Comparison of ENCODE assay signal across 22 cellular contexts in genomic region chr5:157965989-157966388, GRCh38.
"Had no signal": no experiment of that assay in that cellular context is flagged by ENCODE, and none has a peak within 500 bp of the region (broad histone marks: within the 10 kb centered on the region; RNA-seq: fewer than 3 reads in every experiment).

No MANE protein-coding gene starts in this region.

- H3K27me3 ChIP-seq: brain microvascular endothelial cell, cardiac muscle cell had no signal

- DNase-seq: activated CD4-positive, alpha-beta memory T cell treated with anti-CD3 and anti-CD28 coated beads, Interleukin-2, amount 10 ng/mL, durations not matched to agents 7 days and 5 days; activated CD4-positive, alpha-beta T cell treated with anti-CD3 and anti-CD28 coated beads for 36 hours; activated CD4-positive, alpha-beta T cell treated with anti-CD3 and anti-CD28 coated beads, Interleukin-2, amount 50 U/mL, for 1 hour; activated gamma-delta T cell; activated naive CD4-positive, alpha-beta T cell treated with anti-CD3 and anti-CD28 coated beads for 36 hours; activated naive CD8-positive, alpha-beta T cell treated with anti-CD3 and anti-CD28 coated beads for 36 hours; activated T-cell treated with anti-CD3 and anti-CD28 coated beads for 4 hours; activated T-cell treated with anti-CD3 and anti-CD28 coated beads, Interleukin-2, amount 50 U/mL, for 48 hours; brain microvascular endothelial cell; NCI-H1092; NCI-H1417 treated with DMSO at 0.1 percent for 48 hours; NCI-H1694; NCI-H2029 treated with DMSO at 0.1 percent for 48 hours; NCI-H510A treated with DMSO at 0.1 percent for 48 hours; NCI-H69; PC-3; SHP77; T-helper 9 cell had no signal

- H3K4me3 Mint-ChIP-seq: activated CD4-positive, alpha-beta memory T cell treated with anti-CD3 and anti-CD28 coated beads, Interleukin-2, amount 10 ng/mL, durations not matched to agents 7 days and 5 days; activated CD4-positive, alpha-beta T cell treated with anti-CD3 and anti-CD28 coated beads for 36 hours; activated naive CD4-positive, alpha-beta T cell treated with anti-CD3 and anti-CD28 coated beads for 36 hours; activated naive CD8-positive, alpha-beta T cell treated with anti-CD3 and anti-CD28 coated beads for 36 hours; activated T-helper 17 cell treated with anti-CD3 and anti-CD28 coated beads, Interleukin-2, amount 50 U/mL, for 72 hours; T-helper 1 cell treated with Interleukin-12 subunit alpha and Interleukin-12 subunit beta and Interleukin-4 antibody, amounts not matched to agents 30 μg/mL and 1 μg/mL, for 36 hours had no signal

- H3K9ac ChIP-seq: KMS-11 had no signal

- H3K4me2 ChIP-seq: KMS-11 had no signal

- H3K36me3 ChIP-seq: brain microvascular endothelial cell, cardiac muscle cell had no signal

- H3K4me1 Mint-ChIP-seq: activated CD4-positive, alpha-beta memory T cell treated with anti-CD3 and anti-CD28 coated beads, Interleukin-2, amount 10 ng/mL, durations not matched to agents 7 days and 5 days; activated CD4-positive, alpha-beta T cell treated with anti-CD3 and anti-CD28 coated beads for 36 hours; activated naive CD8-positive, alpha-beta T cell treated with anti-CD3 and anti-CD28 coated beads for 36 hours; activated T-helper 17 cell treated with anti-CD3 and anti-CD28 coated beads, Interleukin-2, amount 50 U/mL, for 72 hours had no signal

- H3K9me3 Mint-ChIP-seq: activated CD4-positive, alpha-beta memory T cell treated with anti-CD3 and anti-CD28 coated beads, Interleukin-2, amount 10 ng/mL, durations not matched to agents 7 days and 5 days; activated naive CD4-positive, alpha-beta T cell treated with anti-CD3 and anti-CD28 coated beads for 36 hours; activated naive CD8-positive, alpha-beta T cell treated with anti-CD3 and anti-CD28 coated beads for 36 hours; activated T-helper 17 cell treated with anti-CD3 and anti-CD28 coated beads, Interleukin-2, amount 50 U/mL, for 72 hours; T-helper 1 cell treated with Interleukin-12 subunit alpha and Interleukin-12 subunit beta and Interleukin-4 antibody, amounts not matched to agents 30 μg/mL and 1 μg/mL, for 36 hours had no signal

- ATAC-seq: activated CD4-positive, alpha-beta T cell treated with anti-CD3 and anti-CD28 coated beads for 36 hours; activated T-helper 17 cell treated with anti-CD3 and anti-CD28 coated beads, Interleukin-2, amount 50 U/mL, for 72 hours; PC-3 had no signal

- H3K36me3 Mint-ChIP-seq: activated naive CD8-positive, alpha-beta T cell treated with anti-CD3 and anti-CD28 coated beads for 36 hours had no signal

- H3K4me3 ChIP-seq: cardiac muscle cell had no signal

- H3K27ac Mint-ChIP-seq: activated CD4-positive, alpha-beta memory T cell treated with anti-CD3 and anti-CD28 coated beads, Interleukin-2, amount 10 ng/mL, durations not matched to agents 7 days and 5 days; activated CD4-positive, alpha-beta T cell treated with anti-CD3 and anti-CD28 coated beads for 36 hours; activated naive CD4-positive, alpha-beta T cell treated with anti-CD3 and anti-CD28 coated beads for 36 hours; activated naive CD8-positive, alpha-beta T cell treated with anti-CD3 and anti-CD28 coated beads for 36 hours; activated T-helper 17 cell treated with anti-CD3 and anti-CD28 coated beads, Interleukin-2, amount 50 U/mL, for 72 hours; T-helper 1 cell treated with Interleukin-12 subunit alpha and Interleukin-12 subunit beta and Interleukin-4 antibody, amounts not matched to agents 30 μg/mL and 1 μg/mL, for 36 hours had no signal

- H3K27ac ChIP-seq: brain microvascular endothelial cell, cardiac muscle cell, KMS-11 had no signal

- H3K27me3 Mint-ChIP-seq: activated CD4-positive, alpha-beta T cell treated with anti-CD3 and anti-CD28 coated beads for 36 hours; activated naive CD8-positive, alpha-beta T cell treated with anti-CD3 and anti-CD28 coated beads for 36 hours had no signal
